ENCODE assay signal across 8 cellular contexts in the genomic region with DNA sequence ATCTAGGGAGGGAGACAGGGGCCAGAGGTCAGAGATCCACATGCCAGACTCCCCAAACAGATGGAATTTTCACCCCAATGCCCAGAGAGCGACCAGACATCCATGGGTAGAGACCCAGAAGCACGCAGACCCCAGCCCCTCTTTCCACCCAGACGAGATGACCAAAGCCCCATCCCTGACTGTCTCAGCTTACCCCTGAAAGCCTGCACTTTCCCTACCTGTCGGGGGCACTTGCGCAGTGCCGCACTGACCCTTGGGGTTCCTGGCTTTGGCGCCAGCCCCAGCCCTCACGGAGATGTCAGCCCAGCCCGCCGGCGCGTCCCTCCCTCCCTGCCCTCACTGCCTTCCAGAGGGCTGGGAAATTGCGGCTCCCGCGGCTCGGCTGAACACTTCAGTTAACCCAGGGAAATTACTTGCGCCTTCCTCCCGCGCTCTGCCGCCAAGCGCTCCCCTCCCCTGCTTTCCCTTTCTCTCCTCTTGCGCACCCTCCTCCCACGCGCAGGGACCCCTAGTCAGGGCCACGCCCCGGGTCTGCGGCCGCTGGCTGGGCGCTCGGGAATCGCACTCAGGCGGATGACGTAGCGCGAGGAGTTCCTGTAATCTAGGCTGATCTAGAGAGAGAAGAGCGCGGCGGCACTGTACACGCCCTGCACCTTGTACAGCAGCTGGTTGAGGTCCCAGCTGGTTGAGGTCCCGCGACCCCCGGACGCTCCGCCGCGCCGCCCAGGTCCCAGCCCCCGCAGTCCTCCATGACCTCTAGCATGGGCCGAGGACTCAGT. TPM values are rescaled to one million over a fixed set of nuclear protein-coding genes. Genes with fewer than 3 reads are reported as not detected.
A peak's percentile ranks its signal among the peaks of the same experiment; 100 is the strongest.
DNase-seq lines count a peak whose midpoint lies in the region; ATAC-seq, FAIRE-seq and TF ChIP-seq lines count a peak whose summit lies in the region.

No MANE protein-coding gene starts in this region.

- H3K9me3 ChIP-seq in CD4-positive, alpha-beta T cell (ENCODE audit: control insufficient read depth, low read length), result no peaks in the 10 kb centered on the region

- peaks cover 47% of the 10 kb centered on the region for H3K27me3 ChIP-seq in CD4-positive, alpha-beta T cell (ENCODE audit: control insufficient read depth, insufficient read depth, low read length)

- H3K27ac Mint-ChIP-seq in CD4-positive, alpha-beta T cell, result no peak overlapping the region
- no peak overlapping the region for H3K27ac Mint-ChIP-seq in central memory CD8-positive, alpha-beta T cell (ENCODE audit: low read depth)
- no peak overlapping the region for H3K27ac Mint-ChIP-seq in nephron

- no peak overlapping the region for H3K27ac ChIP-seq in CD4-positive, alpha-beta T cell (ENCODE audit: low read depth, low read length)

- H3K9me3 Mint-ChIP-seq in CD4-positive, alpha-beta T cell, result peaks cover 3% of the 10 kb centered on the region
- no peaks in the 10 kb centered on the region for H3K9me3 Mint-ChIP-seq in central memory CD8-positive, alpha-beta T cell
- peaks cover 18% of the 10 kb centered on the region for H3K9me3 Mint-ChIP-seq in nephron

- no peak for FAIRE-seq in RCC 7860 (lab: Jason Lieb, UNC)

- TF ChIP-seq POLR2A in GM18505 (IDR thresholded peaks at IDR 0.05; ENCODE audit: borderline replicate concordance, extremely low read depth, insufficient read depth, insufficient read length), result no peak

- intact Hi-C loops in CD4-positive, alpha-beta T cell (cut with DNase I, micrococcal nuclease), result no loop called here

- CTCF ChIA-PET in CD4-positive, alpha-beta T cell (lab: Charles Lee), result no interaction called here

- in situ Hi-C loops in KBM-7 (cut with MboI; ENCODE audit: low pct_unique_long_range_greater_than_20kb, low sequenced_read_pairs), result no loop called here

- H3K4me3 Mint-ChIP-seq in CD4-positive, alpha-beta T cell, result peak overlapping the region; percentile 34
- H3K4me3 Mint-ChIP-seq in central memory CD8-positive, alpha-beta T cell, result peak overlapping the region; percentile 6
- peak overlapping the region; percentile 69 to 79 (median 71) for H3K4me3 Mint-ChIP-seq in nephron

- POLR2A ChIA-PET in CD4-positive, alpha-beta T cell (lab: Charles Lee), result no interaction called here

- ATAC-seq in CD4-positive, alpha-beta T cell (ENCODE audit: poor library complexity), result no peak
- ATAC-seq in central memory CD8-positive, alpha-beta T cell (replicated peaks; ENCODE audit: extremely low read depth, poor library complexity, severe bottlenecking), result no peak
- ATAC-seq in GM18511 (IDR thresholded peaks at IDR 0.05; ENCODE audit: unreplicated experiment), result no peak
- no peak for ATAC-seq in GM18505 (IDR thresholded peaks at IDR 0.05; ENCODE audit: unreplicated experiment)

- peaks cover 62% of the 10 kb centered on the region for H3K27me3 Mint-ChIP-seq in CD4-positive, alpha-beta T cell
- peaks cover 71% of the 10 kb centered on the region for H3K27me3 Mint-ChIP-seq in central memory CD8-positive, alpha-beta T cell
- peaks cover 95% of the 10 kb centered on the region for H3K27me3 Mint-ChIP-seq in nephron (ENCODE audit: low read depth)

- H3K4me1 Mint-ChIP-seq in CD4-positive, alpha-beta T cell (ENCODE audit: low read depth), result peaks cover 10% of the 10 kb centered on the region
- H3K4me1 Mint-ChIP-seq in central memory CD8-positive, alpha-beta T cell, result peaks cover 12% of the 10 kb centered on the region
- H3K4me1 Mint-ChIP-seq in nephron, result peaks cover 10% of the 10 kb centered on the region

- no peak for DNase-seq in CD4-positive, alpha-beta T cell
- DNase-seq in KBM-7 (peak; percentile 64), RCC 7860 (ENCODE audit: low spot score) (no peak)
- DNase-seq in central memory CD8-positive, alpha-beta T cell (ENCODE audit: low spot score in 2 of 2), result no peak
- DNase-seq in activated CD4-positive, alpha-beta T cell treated with anti-CD3 and anti-CD28 coated beads for 4 hours, result no peak

- H3K36me3 Mint-ChIP-seq in CD4-positive, alpha-beta T cell (ENCODE audit: low read depth), result no peaks in the 10 kb centered on the region
- H3K36me3 Mint-ChIP-seq in central memory CD8-positive, alpha-beta T cell (ENCODE audit: insufficient read depth), result peaks cover 6% of the 10 kb centered on the region
- H3K36me3 Mint-ChIP-seq in nephron (ENCODE audit: low read depth), result peaks cover 8% of the 10 kb centered on the region

- no peak for TF ChIP-seq CTCF in CD4-positive, alpha-beta T cell (IDR thresholded peaks at IDR 0.05)
- no peak for TF ChIP-seq CTCF in nephron (IDR thresholded peaks at IDR 0.05; ENCODE audit: unreplicated experiment in 3 of 3)

RNA-seq across cellular contexts. Expression of gene ALPG, which starts 12.0 kb away (rescaled TPM):
- not detected for total RNA-seq in CD4-positive, alpha-beta T cell

RNA-seq across cellular contexts. Expression of gene ALPI, which starts 37.3 kb away (rescaled TPM):
- total RNA-seq in CD4-positive, alpha-beta T cell, result not detected

RNA-seq across cellular contexts. Expression of gene ALPP, which starts 40.1 kb away (rescaled TPM):
- total RNA-seq in CD4-positive, alpha-beta T cell, result not detected

Comparison
In these comparisons a context has a peak if more than half of its experiments do, and no peak if none do; other contexts are left out.
1. H3K4me3 Mint-ChIP-seq: peak in every context shown above with its lines; median percentile 71 in nephron; 34 in CD4-positive, alpha-beta T cell; 6 in central memory CD8-positive, alpha-beta T cell.